In the genomic region with DNA sequence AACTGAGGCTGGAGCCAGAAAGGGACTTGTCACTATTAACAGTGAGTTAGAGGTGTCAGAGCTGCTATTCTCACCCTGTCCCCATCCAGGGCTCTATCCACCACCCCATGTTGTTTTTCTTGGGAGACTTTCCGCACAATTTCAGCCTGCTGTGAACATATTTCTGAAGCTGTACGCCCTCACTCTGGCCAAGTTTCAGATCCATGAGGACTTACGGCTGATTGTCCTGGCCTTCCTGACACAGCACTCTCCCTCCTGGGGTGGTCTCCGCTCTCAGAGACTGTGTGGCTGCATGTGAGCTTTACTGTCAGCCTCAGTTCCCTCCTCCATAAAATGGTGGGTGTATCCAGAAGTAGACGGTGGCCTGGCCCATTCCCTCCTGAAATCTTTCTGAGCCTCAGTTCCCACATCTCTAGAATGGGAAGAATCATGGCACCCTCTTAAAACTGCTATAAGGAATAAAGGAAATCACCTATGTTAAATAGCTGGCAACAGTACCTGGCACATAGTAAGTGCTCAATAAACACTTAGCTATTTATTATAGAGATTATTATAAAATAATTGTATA, we compare ENCODE assay signal across 26 cellular contexts. TPM values are rescaled to one million over a fixed set of nuclear protein-coding genes. Genes with fewer than 3 reads are reported as not detected.
DNase-seq lines count a peak whose midpoint lies in the region; ATAC-seq, FAIRE-seq and TF ChIP-seq lines count a peak whose summit lies in the region.
"Had no signal": no experiment of that assay in that cellular context is flagged by ENCODE, and none has a peak within 500 bp of the region (broad histone marks: within the 10 kb centered on the region; RNA-seq: fewer than 3 reads in every experiment).

No MANE protein-coding gene starts in this region.

- DNase-seq in K562 (ENCODE audit: extremely low read depth in 1 of 4, low spot score in 3 of 4) (no peak), left kidney (ENCODE audit: low read depth, low spot score) (peak; percentile 45), psoas muscle (no peak), uterus (no peak), NCI-H2107 treated with DMSO at 0.1 percent for 48 hours (lab: John Stamatoyannopoulos, UW; ENCODE audit: unreplicated experiment) (no peak)
- DNase-seq in effector CD8-positive, alpha-beta T cell (lab: John Stamatoyannopoulos, UW), result no peak
- DNase-seq: activated CD4-positive, alpha-beta T cell treated with anti-CD3 and anti-CD28 coated beads, Interleukin-2, amount 10 ng/mL, durations not matched to agents 24 days and 14 days; activated naive CD4-positive, alpha-beta T cell treated with anti-CD3 and anti-CD28 coated beads, Interleukin-2, amount 10 ng/mL, durations not matched to agents 7 days and 5 days; caudate nucleus; dorsolateral prefrontal cortex; heart right ventricle; Kasumi-1; natural killer cell; NCI-H1048; NCI-H187 treated with DMSO at 0.1 percent for 48 hours; NCI-H226; NCI-H774; pancreas; stimulated activated CD8-positive, alpha-beta memory T cell treated with anti-CD3 and anti-CD28 coated beads, Interleukin-4, amount 100 ng/mL, for 48 hours had no signal

- no peak for TF ChIP-seq EP300 in K562 (IDR thresholded peaks at IDR 0.05; ENCODE audit: low read length)

- H2AFZ ChIP-seq in K562 (ENCODE audit: low read depth, low read length), result no peak overlapping the region

- POLR2A ChIA-PET in K562 (lab: Yijun Ruan, JAX), result interaction anchor here (1.2 kb wide), 1 partner anchor 86 kb away, joined by 3 read pairs; no protein-coding TSS in a partner anchor

- H3K4me2 ChIP-seq in K562 (ENCODE audit: insufficient read depth, low read length), result no peak overlapping the region

- BruUV-seq in K562 (replicated peaks; lab: Mats Ljungman, UMichigan), result no TSS peak

- ATAC-seq in K562, result no peak
- no peak for ATAC-seq in psoas muscle
- no peak for ATAC-seq in HG03457 (IDR thresholded peaks at IDR 0.05; ENCODE audit: unreplicated experiment)
- ATAC-seq: natural killer cell, pancreas, SK-N-SH treated with all-trans-retinoic acid at 6 μM for 48 hours had no signal

- H4K20me1 ChIP-seq in K562 (replicated peaks; ENCODE audit: control insufficient read depth, insufficient read depth, low read length), result no peaks in the 10 kb centered on the region

- H3K9ac ChIP-seq in K562 (ENCODE audit: insufficient read depth in 1 of 2, low read depth in 2 of 2, low read length in 2 of 2), result no peak overlapping the region

- no peaks in the 10 kb centered on the region for H3K9me1 ChIP-seq in K562 (ENCODE audit: control insufficient read depth, insufficient read depth, low read length)

- no peak for FAIRE-seq in K562 (lab: Jason Lieb, UNC)
- FAIRE-seq: endothelial cell of umbilical vein, pancreas had no signal

- CTCF ChIA-PET in K562 (lab: Yijun Ruan, JAX; ENCODE audit: low intra/inter-chr PET ratio), result interaction anchor here (1.0 kb wide), 1 partner anchor 51 kb away, joined by 5 read pairs; no protein-coding TSS in a partner anchor

- TF ChIP-seq CTCF in K562 (IDR thresholded peaks at IDR 0.05 in 2 of 3, conservative IDR thresholded peaks at IDR 0.05 in 1 of 3; ENCODE audit: insufficient read depth in 2 of 3, low read depth in 1 of 3, low read length in 3 of 3) (no peak), psoas muscle (IDR thresholded peaks at IDR 0.05) (no peak), uterus (IDR thresholded peaks at IDR 0.05) (no peak)

- no peak for TF ChIP-seq POLR2A in K562 (conservative IDR thresholded peaks at IDR 0.05)
- no peak for TF ChIP-seq POLR2A in uterus (IDR thresholded peaks at IDR 0.05)

- H3K4me3 ChIP-seq in K562, result no peak overlapping the region
- H3K4me3 ChIP-seq in psoas muscle, result no peak overlapping the region
- no peak overlapping the region for H3K4me3 ChIP-seq in uterus
- H3K4me3 ChIP-seq: dorsolateral prefrontal cortex, heart right ventricle, pancreas had no signal

- TF ChIP-seq RAD21 in K562 (CRISPR knock-in tag; conservative IDR thresholded peaks at IDR 0.05 in 1 of 2, IDR thresholded peaks at IDR 0.05 in 1 of 2), result no peak

- H3K4me1 ChIP-seq in K562 (replicated peaks in 1 of 2; ENCODE audit: control insufficient read depth in 2 of 2, insufficient read depth in 2 of 2, low read length in 2 of 2) (peaks cover 0 to 25% of the 10 kb centered on the region in 2 experiments; a peak in 3 of 5 replicates), psoas muscle (peaks cover 21% of the 10 kb centered on the region), uterus (peaks cover 7 to 9% of the 10 kb centered on the region in 2 donors)
- H3K4me1 ChIP-seq: pancreas had no signal

- 72% methylated on average over 5 of the region's 5 CpGs for WGBS in K562 (ENCODE audit: insufficient coverage, low coverage, missing lambda C conversion rate)
- WGBS in psoas muscle, 3 donors, result 88 to 92% (median 89%) methylated on average over 5 of the region's 5 CpGs

- H3K36me3 ChIP-seq in K562 (ENCODE audit: control insufficient read depth, insufficient read depth, low read length), result no peaks in the 10 kb centered on the region
- H3K36me3 ChIP-seq in psoas muscle (ENCODE audit: insufficient read depth in 1 of 2, low read depth in 1 of 2), result no peaks in the 10 kb centered on the region
- no peaks in the 10 kb centered on the region for H3K36me3 ChIP-seq in uterus
- H3K36me3 ChIP-seq: heart right ventricle, pancreas had no signal

- in situ Hi-C loops in K562 (cut with MboI), result no loop called here

- H3K27ac ChIP-seq in K562 (ENCODE audit: extremely low read depth, low read depth, low read length) (no peak overlapping the region; the same call in 2 of the 3 replicates), psoas muscle (peak overlapping the region; percentile 23), uterus (peak overlapping the region; percentile 93 to 95)
- H3K27ac ChIP-seq: pancreas, VCaP had no signal

- H3K79me2 ChIP-seq in K562 (ENCODE audit: control insufficient read depth, insufficient read depth, low read length), result no peaks in the 10 kb centered on the region

- H3K9me3 ChIP-seq in K562 (replicated peaks; ENCODE audit: control insufficient read depth, insufficient read depth, low read depth, low read length), result no peaks in the 10 kb centered on the region
- H3K9me3 ChIP-seq in psoas muscle, result no peaks in the 10 kb centered on the region
- H3K9me3 ChIP-seq in uterus, result no peaks in the 10 kb centered on the region
- H3K9me3 ChIP-seq: heart right ventricle, pancreas had no signal

- intact Hi-C loops in K562 (cut with micrococcal nuclease) (loop anchor here (5.0 kb wide), 1 partner anchor 237 kb away; no protein-coding TSS in a partner anchor), psoas muscle (cut with DNase I) (loop anchor here in 1 of 2 donors (5.0 kb wide), 1 partner anchor 182 kb away; no protein-coding TSS in a partner anchor), uterus (cut with DNase I; ENCODE audit: low total_unique reads) (loop anchor here (5.0 kb wide), 2 partner anchors 37 to 52 kb away; no protein-coding TSS in a partner anchor)

- no peaks in the 10 kb centered on the region for H3K27me3 ChIP-seq in K562 (ENCODE audit: control insufficient read depth in 2 of 2, insufficient read depth in 2 of 2, low read length in 2 of 2)
- no peaks in the 10 kb centered on the region for H3K27me3 ChIP-seq in psoas muscle (ENCODE audit: insufficient read depth in 3 of 3, low read length in 2 of 3)
- H3K27me3 ChIP-seq in uterus, result no peaks in the 10 kb centered on the region
- H3K27me3 ChIP-seq: heart right ventricle, pancreas had no signal

RNA-seq across cellular contexts. Expression of gene IL17B, which starts 0.8 kb away (rescaled TPM):
- not detected in 2 replicates for total RNA-seq in K562 (2011; cell fraction: chromatin; rRNA removed; ENCODE audit: low replicate concordance)
- total RNA-seq in K562 (2011; cell fraction: nucleolus; rRNA removed), result not detected in 2 replicates
- not detected in 2 replicates for total RNA-seq in K562 (2011; cell fraction: nucleoplasm; rRNA removed)
- total RNA-seq in K562 (2014; rRNA removed) (1.5 and 2.6 TPM in 2 replicates), K562 (2014; rRNA removed; fragmentation: Illumina TruSeq; extraction: Trizol) (not detected in 2 replicates), K562 (2015; rRNA removed; fragmentation: Illumina TruSeq; extraction: Trizol) (0.36 TPM in 1 of 2 replicates, not detected in the other), K562 (2021) (0.51 and 0.58 TPM in 2 replicates), psoas muscle (under 1 TPM in 1 of 4 donors, not detected in 3; 0.58 TPM), uterus (1 to 10 TPM in 2 of 4 donors, not detected in 2; 1.6 to 2.3 TPM)
- polyA plus RNA-seq in K562 (2011; rRNA removed) (0.28 and 0.81 TPM in 2 replicates), K562 (2014; fragmentation: Illumina TruSeq; extraction: Trizol) (0.57 TPM in 1 of 2 replicates, not detected in the other), K562 (2014; fragmentation: Nextera tagmentation; extraction: Ambion mirVana) (under 1 TPM; 0.32 to 0.53 TPM), K562 (2014; rRNA removed) (1.0 and 3.0 TPM in 2 replicates), psoas muscle (under 1 TPM in 2 of 3 donors, not detected in 1; 0.08 to 0.42 TPM)
- 0.57 and 0.58 TPM in 2 replicates for polyA plus RNA-seq in K562 (2011; cell fraction: cytosol; rRNA removed)
- 0.43 and 0.73 TPM in 2 replicates for polyA plus RNA-seq in K562 (2011; cell fraction: nucleus; rRNA removed)
- polyA plus RNA-seq in K562 (2012), result 0.44 and 3.0 TPM in 2 replicates
- polyA minus RNA-seq in K562 (2011; rRNA and poly(A)+ RNA removed), result not detected in 2 replicates
- polyA minus RNA-seq in K562 (2011; cell fraction: cytosol; rRNA and poly(A)+ RNA removed), result 2.4 TPM in 1 of 2 replicates, not detected in the other
- polyA minus RNA-seq in K562 (2011; cell fraction: nucleus; rRNA and poly(A)+ RNA removed), result not detected in 2 replicates
- total RNA-seq: activated CD4-positive, alpha-beta T cell treated with anti-CD3 and anti-CD28 coated beads, Interleukin-2, amount 10 ng/mL, durations not matched to agents 24 days and 14 days; endothelial cell of umbilical vein; mesenteric fat pad; natural killer cell; pancreas; T-helper 2 cell treated with Interferon-gamma antibody and Interleukin-4, amounts not matched to agents 100 ng/mL and 5 ng/mL, for 36 hours had no signal
- polyA plus RNA-seq: CD14-positive monocyte, endothelial cell of umbilical vein, pancreas had no signal

RNA-seq across cellular contexts. Expression of gene PCYOX1L, which starts 22.0 kb away (rescaled TPM):
- total RNA-seq in K562 (2011; cell fraction: chromatin; rRNA removed; ENCODE audit: low replicate concordance), result 20.2 and 24.4 TPM in 2 replicates
- 28.2 and 32.0 TPM in 2 replicates for total RNA-seq in K562 (2011; cell fraction: nucleolus; rRNA removed)
- total RNA-seq in K562 (2011; cell fraction: nucleoplasm; rRNA removed), result 28.4 and 30.6 TPM in 2 replicates
- total RNA-seq in K562 (2014; rRNA removed) (5.4 and 7.2 TPM in 2 replicates), K562 (2014; rRNA removed; fragmentation: Illumina TruSeq; extraction: Trizol) (5.9 and 6.0 TPM in 2 replicates), K562 (2015; rRNA removed; fragmentation: Illumina TruSeq; extraction: Trizol) (5.1 and 5.3 TPM in 2 replicates), K562 (2021) (7.8 and 8.0 TPM in 2 replicates), psoas muscle (1 to 10 TPM in 1 of 4 donors, under 1 TPM in 3; 0.65 to 2.7 (median 0.84) TPM), uterus (1 to 10 TPM in 3 of 4 donors, under 1 TPM in 1; 0.59 to 8.6 (median 5.9) TPM)
- polyA plus RNA-seq in K562 (2011; rRNA removed) (17.9 and 21.5 TPM in 2 replicates), K562 (2014; fragmentation: Illumina TruSeq; extraction: Trizol) (9.4 and 10.0 TPM in 2 replicates), K562 (2014; fragmentation: Nextera tagmentation; extraction: Ambion mirVana) (1 to 10 TPM; 2.3 to 2.4 TPM), K562 (2014; rRNA removed) (6.5 and 8.3 TPM in 2 replicates), psoas muscle (1 to 10 TPM in 1 of 3 donors, under 1 TPM in 2; 0.28 to 1.1 (median 0.70) TPM)
- 25.0 and 29.5 TPM in 2 replicates for polyA plus RNA-seq in K562 (2011; cell fraction: cytosol; rRNA removed)
- polyA plus RNA-seq in K562 (2011; cell fraction: nucleus; rRNA removed), result 44.5 and 48.0 TPM in 2 replicates
- polyA plus RNA-seq in K562 (2012), result 8.9 and 16.5 TPM in 2 replicates
- polyA minus RNA-seq in K562 (2011; rRNA and poly(A)+ RNA removed), result 13.7 and 15.4 TPM in 2 replicates
- polyA minus RNA-seq in K562 (2011; cell fraction: cytosol; rRNA and poly(A)+ RNA removed), result 6.8 and 7.7 TPM in 2 replicates
- 15.3 and 21.9 TPM in 2 replicates for polyA minus RNA-seq in K562 (2011; cell fraction: nucleus; rRNA and poly(A)+ RNA removed)

RNA-seq across cellular contexts. Expression of gene GRPEL2, which starts 34.6 kb away (rescaled TPM):
- total RNA-seq in K562 (2011; cell fraction: chromatin; rRNA removed; ENCODE audit: low replicate concordance), result 19.7 and 30.9 TPM in 2 replicates
- total RNA-seq in K562 (2011; cell fraction: nucleolus; rRNA removed), result 10.5 and 12.1 TPM in 2 replicates
- total RNA-seq in K562 (2011; cell fraction: nucleoplasm; rRNA removed), result 21.0 and 33.4 TPM in 2 replicates
- total RNA-seq in K562 (2014; rRNA removed), result 26.1 and 27.6 TPM in 2 replicates
- 35.8 and 44.2 TPM in 2 replicates for total RNA-seq in K562 (2014; rRNA removed; fragmentation: Illumina TruSeq; extraction: Trizol)
- 19.4 and 23.2 TPM in 2 replicates for total RNA-seq in K562 (2015; rRNA removed; fragmentation: Illumina TruSeq; extraction: Trizol)
- 37.8 and 40.5 TPM in 2 replicates for total RNA-seq in K562 (2021)
- polyA plus RNA-seq in K562 (2011; rRNA removed), result 29.1 and 31.0 TPM in 2 replicates
- polyA plus RNA-seq in K562 (2011; cell fraction: cytosol; rRNA removed), result 4.9 and 14.0 TPM in 2 replicates
- 14.6 and 16.7 TPM in 2 replicates for polyA plus RNA-seq in K562 (2011; cell fraction: nucleus; rRNA removed)
- 8.6 and 9.6 TPM in 2 replicates for polyA plus RNA-seq in K562 (2012)
- polyA plus RNA-seq in K562 (2014; fragmentation: Illumina TruSeq; extraction: Trizol), result 23.0 and 23.4 TPM in 2 replicates
- 10 to 100 TPM; 11.2 to 17.1 TPM for polyA plus RNA-seq in K562 (2014; fragmentation: Nextera tagmentation; extraction: Ambion mirVana)
- polyA plus RNA-seq in K562 (2014; rRNA removed), result 25.8 and 26.4 TPM in 2 replicates
- polyA minus RNA-seq in K562 (2011; rRNA and poly(A)+ RNA removed), result 40.6 and 45.9 TPM in 2 replicates
- polyA minus RNA-seq in K562 (2011; cell fraction: cytosol; rRNA and poly(A)+ RNA removed), result 19.4 and 28.1 TPM in 2 replicates
- polyA minus RNA-seq in K562 (2011; cell fraction: nucleus; rRNA and poly(A)+ RNA removed), result 11.2 and 19.1 TPM in 2 replicates
- 10 to 100 TPM in 2 of 4 donors, 1 to 10 TPM in 2; 8.8 to 11.1 (median 9.5) TPM for total RNA-seq in psoas muscle
- polyA plus RNA-seq in psoas muscle, result 10 to 100 TPM in 2 of 3 donors, 1 to 10 TPM in 1; 4.7 to 11.6 (median 11.0) TPM
- 10 to 100 TPM; 13.5 to 27.0 (median 22.6) TPM for total RNA-seq in uterus
